ENCODE assay signal across 34 cellular contexts in genomic region chr4:3799496-3799895, GRCh38. TPM values are rescaled to one million over a fixed set of nuclear protein-coding genes. Genes with fewer than 3 reads are reported as not detected.
"Had no signal": no experiment of that assay in that cellular context is flagged by ENCODE, and none has a peak within 500 bp of the region (broad histone marks: within the 10 kb centered on the region; RNA-seq: fewer than 3 reads in every experiment).

No MANE protein-coding gene starts in this region.

- H3K27ac ChIP-seq: brain microvascular endothelial cell, PC-9, RWPE1, SJCRH30, SK-N-MC had no signal

- ATAC-seq: activated CD4-positive, CD25-positive, alpha-beta regulatory T cell treated with anti-CD3 and anti-CD28 coated beads, Interleukin-2, amount 50 U/mL, for 24 hours; activated naive CD8-positive, alpha-beta T cell treated with anti-CD3 and anti-CD28 coated beads, Interleukin-2, amount 50 U/mL, for 24 hours; activated T-cell treated with anti-CD3 and anti-CD28 coated beads, Interleukin-2, amount 50 U/mL, for 4 hours had no signal

- H2AFZ ChIP-seq: PC-9 had no signal

- DNase-seq: activated CD4-positive, alpha-beta memory T cell treated with anti-CD3 and anti-CD28 coated beads for 36 hours; activated CD4-positive, alpha-beta T cell treated with anti-CD3 and anti-CD28 coated beads for 4 hours; activated CD4-positive, alpha-beta T cell treated with anti-CD3 and anti-CD28 coated beads, Interleukin-2, amount 50 U/mL, for 1 hour; activated CD8-positive, alpha-beta memory T cell treated with anti-CD3 and anti-CD28 coated beads, Interleukin-2, amount 50 U/mL, for 4 hours; activated gamma-delta T cell treated with Interleukin-2 at 50 U/mL for 16 hours; activated naive CD4-positive, alpha-beta T cell treated with anti-CD3 and anti-CD28 coated beads, Interleukin-2, amount 10 ng/mL, durations not matched to agents 7 days and 5 days; activated naive CD8-positive, alpha-beta T cell treated with anti-CD3 and anti-CD28 coated beads, Interleukin-2, amount 50 U/mL, for 24 hours; activated T-cell treated with anti-CD3 and anti-CD28 coated beads for 4 hours; activated T-cell treated with anti-CD3 and anti-CD28 coated beads, Interleukin-2, amount 50 U/mL, for 4 hours; anterior cingulate cortex; brain microvascular endothelial cell; Kasumi-1; KG1; MG63; NCI-H1048; NCI-H1105 treated with DMSO at 0.1 percent for 48 hours; NCI-H1436; NCI-H1694; NCI-H1930; NCI-H2081 treated with DMSO at 0.1 percent for 48 hours; NCI-H226; NCI-H446 treated with DMSO at 0.1 percent for 48 hours; NCI-H524; NCI-H69; NK-92 treated with Interleukin-12 subunit alpha and Interleukin-12 subunit beta, amount 100 ng/mL, for 24 hours; PC-9; SHP77; SJCRH30 had no signal

- H3K36me3 ChIP-seq: brain microvascular endothelial cell, MG63, SJCRH30 had no signal

- H3K4me3 ChIP-seq: MG63, PC-9, SJCRH30, SK-N-MC had no signal

- H3K4me2 ChIP-seq: PC-9 had no signal

- H3K27me3 ChIP-seq: brain microvascular endothelial cell, MG63, SJCRH30 had no signal

- FAIRE-seq: RCC 7860, TTC549 had no signal

- H3K9me3 ChIP-seq: MG63, SJCRH30 had no signal

RNA-seq across cellular contexts. Expression of gene ADRA2C, which starts 33.3 kb away (rescaled TPM):
- total RNA-seq: activated CD4-positive, alpha-beta memory T cell treated with anti-CD3 and anti-CD28 coated beads for 36 hours; activated T-cell treated with anti-CD3 and anti-CD28 coated beads, Interleukin-2, amount 50 U/mL, for 4 hours; activated T-helper 1 cell treated with anti-CD3 and anti-CD28 coated beads, Interleukin-12 subunit alpha, Interleukin-12 subunit beta, Interleukin-2, Interleukin-4 antibody, amounts not matched to agents 30 ng/mL and 10 ng/mL and 1 ng/mL, durations not matched to agents 14 hours and 24 hours and 36 hours; PC-9 had no signal
